ENCODE assay signal across 8 cellular contexts in genomic region chr14:104681689-104682074, GRCh38. TPM values are rescaled to one million over a fixed set of nuclear protein-coding genes. Genes with fewer than 3 reads are reported as not detected.
DNase-seq lines count a peak whose midpoint lies in the region; ATAC-seq and TF ChIP-seq lines count a peak whose summit lies in the region.

No MANE protein-coding gene starts in this region.

- H3K36me3 ChIP-seq in HUES64 (ENCODE audit: insufficient read depth, low read length) (no peaks in the 10 kb centered on the region), left lung (no peaks in the 10 kb centered on the region), thoracic aorta (no peaks in the 10 kb centered on the region)

- TF ChIP-seq CTCF in left lung (IDR thresholded peaks at IDR 0.05), result no peak
- no peak for TF ChIP-seq CTCF in thoracic aorta (IDR thresholded peaks at IDR 0.05)
- no peak for TF ChIP-seq CTCF in GM13976 (IDR thresholded peaks at IDR 0.05; ENCODE audit: borderline replicate concordance, control extremely low read depth, extremely low read depth, insufficient read depth, missing control alignments)

- WGBS in HUES64, result 5% methylated on average over 11 of the region's 11 CpGs

- H3K4me3 ChIP-seq in HUES64 (ENCODE audit: low read length), result peak overlapping the region; percentile 44
- H3K4me3 ChIP-seq in left lung, result peak overlapping the region in 1 of 2 donors; percentile 16
- peak overlapping the region; percentile 59 for H3K4me3 ChIP-seq in thoracic aorta

- in situ Hi-C loops in GM13976 (cut with MboI; ENCODE audit: low sequenced_read_pairs, unreplicated experiment), result no loop called here

- H3K4me1 ChIP-seq in HUES64 (ENCODE audit: insufficient read depth, low read length) (peaks cover 40% of the 10 kb centered on the region), left lung (peaks cover 41 to 64% of the 10 kb centered on the region in 2 donors), thoracic aorta (ENCODE audit: control insufficient read depth in 1 of 2, low read depth in 2 of 2) (peaks cover 42 to 59% of the 10 kb centered on the region in 2 donors)

- no peaks in the 10 kb centered on the region for H3K9me3 ChIP-seq in HUES64 (ENCODE audit: insufficient read depth, low read depth, low read length)
- no peaks in the 10 kb centered on the region for H3K9me3 ChIP-seq in left lung
- no peaks in the 10 kb centered on the region for H3K9me3 ChIP-seq in thoracic aorta

- H3K27ac ChIP-seq in HUES64 (ENCODE audit: low read depth, low read length), result peak overlapping the region; percentile 92
- H3K27ac ChIP-seq in left lung, result peak overlapping the region; percentile 81 to 83
- H3K27ac ChIP-seq in thoracic aorta, result peak overlapping the region; percentile 85 to 90

- DNase-seq in 8988T, result peak; percentile 96
- DNase-seq in dermis blood vessel endothelial cell, result peak; percentile 91
- peak; percentile 87 to 89 for DNase-seq in left lung
- peak; percentile 73 for DNase-seq in thoracic aorta (ENCODE audit: low spot score)
- DNase-seq in GM13976 (ENCODE audit: low spot score), result no peak
- no peak for DNase-seq in activated CD8-positive, alpha-beta memory T cell treated with anti-CD3 and anti-CD28 coated beads for 24 hours

- no peaks in the 10 kb centered on the region for H3K27me3 ChIP-seq in HUES64 (ENCODE audit: insufficient read depth, low read length)
- H3K27me3 ChIP-seq in left lung, result peaks cover 0 to 7% of the 10 kb centered on the region in 2 donors
- H3K27me3 ChIP-seq in thoracic aorta (replicated peaks; ENCODE audit: insufficient read depth), result no peaks in the 10 kb centered on the region

- ATAC-seq in left lung (peak; percentile 53), thoracic aorta (ENCODE audit: insufficient number of reproducible peaks, low FRiP score, low read depth) (no peak), GM21723 (IDR thresholded peaks at IDR 0.05; ENCODE audit: unreplicated experiment) (no peak)

- intact Hi-C loops in left lung (cut with DNase I), result no loop called here

- peak overlapping the region; percentile 42 for H3K9ac ChIP-seq in HUES64 (ENCODE audit: low read depth, low read length)

RNA-seq across cellular contexts. Expression of gene INF2, which starts 7.7 kb away (rescaled TPM):
- 37.2 TPM for polyA plus RNA-seq in HUES64 (2013, experiment 1 of 2)
- 32.2 TPM for polyA plus RNA-seq in HUES64 (2013, experiment 2 of 2)
- 53.6 and 126 TPM in 2 replicates for total RNA-seq in dermis blood vessel endothelial cell
- 100 to 1,000 TPM; 111 to 120 TPM for total RNA-seq in left lung
- total RNA-seq in thoracic aorta, result 100 to 1,000 TPM; 124 to 162 TPM

RNA-seq across cellular contexts. Expression of gene ADSS1, which starts 42.3 kb away (rescaled TPM):
- 5.6 TPM for polyA plus RNA-seq in HUES64 (2013, experiment 1 of 2)
- polyA plus RNA-seq in HUES64 (2013, experiment 2 of 2), result 9.2 TPM
- 0.98 and 2.2 TPM in 2 replicates for total RNA-seq in dermis blood vessel endothelial cell
- total RNA-seq in left lung, result 1 to 10 TPM; 5.2 to 5.3 TPM
- 10 to 100 TPM; 30.8 to 87.3 TPM for total RNA-seq in thoracic aorta

Comparison
In these comparisons a context has a peak if more than half of its experiments do, and no peak if none do; other contexts are left out.
1. DNase-seq: peak in 8988T (single experiment), dermis blood vessel endothelial cell (single experiment), left lung (2 of 2) and thoracic aorta (single experiment); none in GM13976 (single experiment) and activated CD8-positive, alpha-beta memory T cell treated with anti-CD3 and anti-CD28 coated beads for 24 hours (single experiment).
2. Peak in every context shown above with its lines, with median percentiles within 50 percentile points of each other: H3K27ac ChIP-seq.